In genomic region chr19:620166-620862, GRCh38 we compare ENCODE assay signal across 31 cellular contexts. TPM values are rescaled to one million over a fixed set of nuclear protein-coding genes. Genes with fewer than 3 reads are reported as not detected.
DNase-seq lines count a peak whose midpoint lies in the region; ATAC-seq, FAIRE-seq and TF ChIP-seq lines count a peak whose summit lies in the region.
"Had no signal": no experiment of that assay in that cellular context is flagged by ENCODE, and none has a peak within 500 bp of the region (broad histone marks: within the 10 kb centered on the region; RNA-seq: fewer than 3 reads in every experiment).

No MANE protein-coding gene starts in this region.

- intact Hi-C loops in K562 (cut with micrococcal nuclease) = no loop called here
- intact Hi-C loops in kidney (cut with DNase I) = no loop called here
- intact Hi-C loops in colonic mucosa (cut with DNase I) = no loop called here

- peaks cover 14% of the 10 kb centered on the region for H3K4me1 Mint-ChIP-seq in stimulated activated memory B cell treated with anti-CD40 and anti-IgM and Interleukin-4, amounts not matched to agents 10 μg/mL and 1 μg/mL and 100 μg/mL, for 72 hours

- DNase-seq in K562 (ENCODE audit: extremely low read depth in 1 of 4, low spot score in 3 of 4) (peak in 1 of 4 experiments; percentile 29), kidney (peak; percentile 47), osteoblast (ENCODE audit: insufficient read length, low spot score, missing footprints) (peak; percentile 82), medulla oblongata (ENCODE audit: extremely low spot score) (no peak), RWPE1 (ENCODE audit: low spot score) (no peak), LoVo (ENCODE audit: low spot score) (no peak), colonic mucosa (no peak)
- DNase-seq: 8988T; ACHN; BE2C; C1 segment of cervical spinal cord; CD4-positive, alpha-beta memory T cell; CD4-positive, CD25-positive, alpha-beta regulatory T cell; CD8-positive, alpha-beta memory T cell; COR-L47; DMS 273 treated with DMSO at 0.1 percent for 48 hours; DMS153; DMS53; DMS79; DND-41; EL; GDM1 had no signal

- 96% methylated on average over 24 of the region's 51 CpGs for WGBS in K562 (ENCODE audit: insufficient coverage, low coverage, missing lambda C conversion rate)

- no peaks in the 10 kb centered on the region for H3K79me2 ChIP-seq in K562 (ENCODE audit: control insufficient read depth, insufficient read depth, low read length)
- H3K79me2 ChIP-seq in osteoblast (ENCODE audit: insufficient read depth, low read length) = no peaks in the 10 kb centered on the region

- no peaks in the 10 kb centered on the region; the same call in 1 of the 2 replicates for H3K9me3 ChIP-seq in K562 (replicated peaks; ENCODE audit: control insufficient read depth, insufficient read depth, low read depth, low read length)
- H3K9me3 ChIP-seq in kidney (ENCODE audit: control insufficient read depth in 1 of 2, low read length in 2 of 2) = no peaks in the 10 kb centered on the region
- H3K9me3 ChIP-seq in osteoblast (ENCODE audit: low read depth, low read length) = no peaks in the 10 kb centered on the region
- no peaks in the 10 kb centered on the region for H3K9me3 ChIP-seq in colonic mucosa
- H3K9me3 ChIP-seq: BE2C, BLaER1 had no signal

- no peak for TF ChIP-seq EP300 in K562 (IDR thresholded peaks at IDR 0.05; ENCODE audit: low read length)

- H3K4me3 Mint-ChIP-seq in stimulated activated memory B cell treated with anti-CD40 and anti-IgM and Interleukin-4, amounts not matched to agents 10 μg/mL and 1 μg/mL and 100 μg/mL, for 72 hours = no peak overlapping the region
- H3K4me3 Mint-ChIP-seq: CD14-positive monocyte; CD4-positive, alpha-beta memory T cell; CD4-positive, CD25-positive, alpha-beta regulatory T cell; CD8-positive, alpha-beta memory T cell had no signal

- no peaks in the 10 kb centered on the region for H3K27me3 ChIP-seq in K562 (ENCODE audit: control insufficient read depth in 2 of 2, insufficient read depth in 2 of 2, low read length in 2 of 2)
- no peaks in the 10 kb centered on the region for H3K27me3 ChIP-seq in osteoblast (ENCODE audit: insufficient read depth, low read length)
- peaks cover 4% of the 10 kb centered on the region for H3K27me3 ChIP-seq in colonic mucosa
- H3K27me3 ChIP-seq: BE2C, BLaER1 had no signal

- H3K36me3 ChIP-seq in K562 (ENCODE audit: control insufficient read depth, insufficient read depth, low read length) = peaks cover 81% of the 10 kb centered on the region; the same call in 2 of the 3 replicates
- H3K36me3 ChIP-seq in kidney (ENCODE audit: control insufficient read depth in 1 of 2, insufficient read depth in 2 of 2, low read length in 2 of 2) = peaks cover 2 to 5% of the 10 kb centered on the region in 2 donors
- H3K36me3 ChIP-seq in osteoblast (ENCODE audit: insufficient read depth, low read length) = peaks cover 13% of the 10 kb centered on the region
- peaks cover 13% of the 10 kb centered on the region for H3K36me3 ChIP-seq in colonic mucosa

- TF ChIP-seq RAD21 in K562 (CRISPR knock-in tag; conservative IDR thresholded peaks at IDR 0.05 in 1 of 2, IDR thresholded peaks at IDR 0.05 in 1 of 2) = no peak

- H3K27ac ChIP-seq in K562 (ENCODE audit: extremely low read depth, low read depth, low read length) = no peak overlapping the region
- no peak overlapping the region for H3K27ac ChIP-seq in kidney (ENCODE audit: low read depth in 2 of 2, low read length in 2 of 2)
- H3K27ac ChIP-seq in osteoblast (ENCODE audit: low read depth, low read length) = no peak overlapping the region
- no peak overlapping the region for H3K27ac ChIP-seq in RWPE1
- no peak overlapping the region for H3K27ac ChIP-seq in colonic mucosa
- H3K27ac ChIP-seq: BLaER1 had no signal

- H3K9me3 Mint-ChIP-seq in stimulated activated memory B cell treated with anti-CD40 and anti-IgM and Interleukin-4, amounts not matched to agents 10 μg/mL and 1 μg/mL and 100 μg/mL, for 72 hours = no peaks in the 10 kb centered on the region
- H3K9me3 Mint-ChIP-seq: CD8-positive, alpha-beta memory T cell had no signal

- no peaks in the 10 kb centered on the region for H3K9me1 ChIP-seq in K562 (ENCODE audit: control insufficient read depth, insufficient read depth, low read length)

- H2AFZ ChIP-seq in K562 (ENCODE audit: low read depth, low read length) = no peak overlapping the region
- H2AFZ ChIP-seq in osteoblast (ENCODE audit: low read length) = no peak overlapping the region

- no peak overlapping the region for H3K4me2 ChIP-seq in K562 (ENCODE audit: insufficient read depth, low read length)
- no peak overlapping the region for H3K4me2 ChIP-seq in osteoblast (ENCODE audit: insufficient read depth, low read length)
- H3K4me2 ChIP-seq: BLaER1 had no signal

- CTCF ChIA-PET in K562 (lab: Yijun Ruan, JAX; ENCODE audit: low intra/inter-chr PET ratio) = no interaction called here
- CTCF ChIA-PET in RWPE1 (lab: Yijun Ruan, JAX) = interaction anchor here (0.7 kb wide), 1 partner anchor 69 kb away, joined by 3 read pairs; no protein-coding TSS in a partner anchor

- peaks cover 46% of the 10 kb centered on the region for H3K36me3 Mint-ChIP-seq in stimulated activated memory B cell treated with anti-CD40 and anti-IgM and Interleukin-4, amounts not matched to agents 10 μg/mL and 1 μg/mL and 100 μg/mL, for 72 hours

- TF ChIP-seq CTCF in K562 (IDR thresholded peaks at IDR 0.05 in 2 of 3, conservative IDR thresholded peaks at IDR 0.05 in 1 of 3; ENCODE audit: insufficient read depth in 2 of 3, low read depth in 1 of 3, low read length in 3 of 3) (no peak), kidney (IDR thresholded peaks at IDR 0.05; ENCODE audit: borderline replicate concordance, extremely low read depth, insufficient read depth) (no peak), osteoblast (IDR thresholded peaks at IDR 0.05; ENCODE audit: extremely low read depth, low read depth, low read length) (no peak), RWPE1 (conservative IDR thresholded peaks at IDR 0.05; ENCODE audit: low read depth) (no peak), colonic mucosa (IDR thresholded peaks at IDR 0.05) (no peak)

- no TSS peak for BruUV-seq in K562 (replicated peaks; lab: Mats Ljungman, UMichigan)

- H3K4me3 ChIP-seq in K562 (no peak overlapping the region), kidney (ENCODE audit: low read length in 2 of 2) (no peak overlapping the region), osteoblast (ENCODE audit: insufficient read depth, low read length) (no peak overlapping the region), colonic mucosa (no peak overlapping the region)
- H3K4me3 ChIP-seq: BLaER1 had no signal

- TF ChIP-seq POLR2A in K562 (conservative IDR thresholded peaks at IDR 0.05) = no peak

- H3K4me1 ChIP-seq in K562 (replicated peaks in 1 of 2; ENCODE audit: control insufficient read depth in 2 of 2, insufficient read depth in 2 of 2, low read length in 2 of 2) = peaks cover 0 to 14% of the 10 kb centered on the region in 2 experiments; a peak in 1 of 5 replicates
- no peaks in the 10 kb centered on the region for H3K4me1 ChIP-seq in kidney (ENCODE audit: control insufficient read depth in 1 of 2, insufficient read depth in 1 of 2, low read depth in 1 of 2, low read length in 2 of 2)
- H3K4me1 ChIP-seq in osteoblast (ENCODE audit: insufficient read depth, low read length) = peaks cover 6% of the 10 kb centered on the region
- H3K4me1 ChIP-seq in colonic mucosa = no peaks in the 10 kb centered on the region

- H3K27ac Mint-ChIP-seq in stimulated activated memory B cell treated with anti-CD40 and anti-IgM and Interleukin-4, amounts not matched to agents 10 μg/mL and 1 μg/mL and 100 μg/mL, for 72 hours = no peak overlapping the region
- H3K27ac Mint-ChIP-seq: CD14-positive monocyte; CD4-positive, alpha-beta memory T cell; CD4-positive, CD25-positive, alpha-beta regulatory T cell; CD8-positive, alpha-beta memory T cell had no signal

- POLR2A ChIA-PET in K562 (lab: Yijun Ruan, JAX) = interaction anchor here (0.9 kb wide), 1 partner anchor 8 kb away, joined by 3 read pairs; no protein-coding TSS in a partner anchor
- POLR2A ChIA-PET in RWPE1 (lab: Yijun Ruan, JAX; ENCODE audit: low non-redundant PET) = no interaction called here

- no peak overlapping the region for H3K9ac ChIP-seq in K562 (ENCODE audit: insufficient read depth in 1 of 2, low read depth in 2 of 2, low read length in 2 of 2)
- H3K9ac ChIP-seq in kidney (ENCODE audit: low read length in 2 of 2) = no peak overlapping the region
- no peak overlapping the region for H3K9ac ChIP-seq in colonic mucosa (ENCODE audit: low read depth in 2 of 2, low read length in 2 of 2)
- H3K9ac ChIP-seq: BLaER1 had no signal

- no peaks in the 10 kb centered on the region for H4K20me1 ChIP-seq in K562 (replicated peaks; ENCODE audit: control insufficient read depth, insufficient read depth, low read length)
- H4K20me1 ChIP-seq in osteoblast (ENCODE audit: insufficient read depth, low read length) = peaks cover 13% of the 10 kb centered on the region

- in situ Hi-C loops in K562 (cut with MboI) = no loop called here

- FAIRE-seq in K562 (lab: Jason Lieb, UNC) (no peak), kidney (lab: Jason Lieb, UNC) (no peak)
- FAIRE-seq: A204.1, GM12892, GM18507 had no signal

- no peak for ATAC-seq in K562
- ATAC-seq in stimulated activated memory B cell treated with anti-CD40 and anti-IgM and Interleukin-4, amounts not matched to agents 10 μg/mL and 1 μg/mL and 100 μg/mL, for 72 hours = peak; percentile 6

- H3K27me3 Mint-ChIP-seq in stimulated activated memory B cell treated with anti-CD40 and anti-IgM and Interleukin-4, amounts not matched to agents 10 μg/mL and 1 μg/mL and 100 μg/mL, for 72 hours = no peaks in the 10 kb centered on the region
- H3K27me3 Mint-ChIP-seq: CD8-positive, alpha-beta memory T cell had no signal

RNA-seq across cellular contexts. Expression of gene POLRMT, which starts 13.0 kb away (rescaled TPM):
- total RNA-seq in K562 (2011; cell fraction: chromatin; rRNA removed; ENCODE audit: low replicate concordance) = 71.2 and 248 TPM in 2 replicates
- 221 and 235 TPM in 2 replicates for total RNA-seq in K562 (2011; cell fraction: nucleolus; rRNA removed)
- 86.3 and 109 TPM in 2 replicates for total RNA-seq in K562 (2011; cell fraction: nucleoplasm; rRNA removed)
- total RNA-seq in K562 (2014; rRNA removed) (82.8 and 96.5 TPM in 2 replicates), K562 (2014; rRNA removed; fragmentation: Illumina TruSeq; extraction: Trizol) (33.4 and 49.3 TPM in 2 replicates), K562 (2015; rRNA removed; fragmentation: Illumina TruSeq; extraction: Trizol) (61.9 and 68.0 TPM in 2 replicates), K562 (2021) (134 and 144 TPM in 2 replicates), kidney (49.8 TPM), osteoblast (16.6 and 18.6 TPM in 2 replicates), colonic mucosa (10 to 100 TPM; 50.2 to 77.3 TPM)
- polyA plus RNA-seq in K562 (2011; rRNA removed) (60.8 and 111 TPM in 2 replicates), K562 (2014; fragmentation: Illumina TruSeq; extraction: Trizol) (71.8 and 99.5 TPM in 2 replicates), K562 (2014; fragmentation: Nextera tagmentation; extraction: Ambion mirVana) (10 to 100 TPM; 30.3 to 34.0 TPM), K562 (2014; rRNA removed) (67.5 and 88.4 TPM in 2 replicates), kidney (ENCODE audit: insufficient read depth, low read depth, low replicate concordance) (117 TPM)
- 39.8 and 94.7 TPM in 2 replicates for polyA plus RNA-seq in K562 (2011; cell fraction: cytosol; rRNA removed)
- polyA plus RNA-seq in K562 (2011; cell fraction: nucleus; rRNA removed) = 319 and 523 TPM in 2 replicates
- polyA plus RNA-seq in K562 (2012) = 95.6 and 140 TPM in 2 replicates
- 60.0 and 108 TPM in 2 replicates for polyA minus RNA-seq in K562 (2011; rRNA and poly(A)+ RNA removed)
- 88.4 and 105 TPM in 2 replicates for polyA minus RNA-seq in K562 (2011; cell fraction: cytosol; rRNA and poly(A)+ RNA removed)
- polyA minus RNA-seq in K562 (2011; cell fraction: nucleus; rRNA and poly(A)+ RNA removed) = 57.5 and 62.3 TPM in 2 replicates

RNA-seq across cellular contexts. Expression of gene FGF22, which starts 19.4 kb away (rescaled TPM):
- 2.3 and 4.6 TPM in 2 replicates for total RNA-seq in K562 (2011; cell fraction: chromatin; rRNA removed; ENCODE audit: low replicate concordance)
- total RNA-seq in K562 (2011; cell fraction: nucleolus; rRNA removed) = 3.2 and 3.7 TPM in 2 replicates
- 2.6 and 4.0 TPM in 2 replicates for total RNA-seq in K562 (2011; cell fraction: nucleoplasm; rRNA removed)
- total RNA-seq in K562 (2014; rRNA removed) (0.49 and 1.7 TPM in 2 replicates), K562 (2014; rRNA removed; fragmentation: Illumina TruSeq; extraction: Trizol) (not detected in 2 replicates), K562 (2015; rRNA removed; fragmentation: Illumina TruSeq; extraction: Trizol) (0.25 TPM in 1 of 2 replicates, not detected in the other), K562 (2021) (0.58 and 0.86 TPM in 2 replicates), kidney (0.19 TPM), osteoblast (not detected in 2 replicates), colonic mucosa (not detected)
- polyA plus RNA-seq in K562 (2011; rRNA removed) (0.14 and 0.24 TPM in 2 replicates), K562 (2014; fragmentation: Illumina TruSeq; extraction: Trizol) (0.14 TPM in 1 of 2 replicates, not detected in the other), K562 (2014; fragmentation: Nextera tagmentation; extraction: Ambion mirVana) (not detected), K562 (2014; rRNA removed) (1.6 and 2.2 TPM in 2 replicates), kidney (ENCODE audit: insufficient read depth, low read depth, low replicate concordance) (0.71 TPM)
- 0.18 and 0.34 TPM in 2 replicates for polyA plus RNA-seq in K562 (2011; cell fraction: cytosol; rRNA removed)
- polyA plus RNA-seq in K562 (2011; cell fraction: nucleus; rRNA removed) = 1.5 and 3.3 TPM in 2 replicates
- polyA plus RNA-seq in K562 (2012) = 0.60 and 0.89 TPM in 2 replicates
- polyA minus RNA-seq in K562 (2011; rRNA and poly(A)+ RNA removed) = not detected in 2 replicates
- polyA minus RNA-seq in K562 (2011; cell fraction: cytosol; rRNA and poly(A)+ RNA removed) = not detected in 2 replicates
- polyA minus RNA-seq in K562 (2011; cell fraction: nucleus; rRNA and poly(A)+ RNA removed) = 0.33 and 0.40 TPM in 2 replicates
- total RNA-seq: Daoy, G401 had no signal
- polyA plus RNA-seq: AG04450; CD14-positive monocyte; CD4-positive, alpha-beta memory T cell; CD8-positive, alpha-beta memory T cell had no signal

RNA-seq across cellular contexts. Expression of gene HCN2, which starts 30.6 kb away (rescaled TPM):
- 2.7 and 8.1 TPM in 2 replicates for total RNA-seq in K562 (2011; cell fraction: chromatin; rRNA removed; ENCODE audit: low replicate concordance)
- total RNA-seq in K562 (2011; cell fraction: nucleolus; rRNA removed) = 6.2 and 7.2 TPM in 2 replicates
- 3.6 and 3.7 TPM in 2 replicates for total RNA-seq in K562 (2011; cell fraction: nucleoplasm; rRNA removed)
- 0.82 and 1.3 TPM in 2 replicates for total RNA-seq in K562 (2014; rRNA removed)
- 0.29 and 0.40 TPM in 2 replicates for total RNA-seq in K562 (2014; rRNA removed; fragmentation: Illumina TruSeq; extraction: Trizol)
- 0.29 and 0.30 TPM in 2 replicates for total RNA-seq in K562 (2015; rRNA removed; fragmentation: Illumina TruSeq; extraction: Trizol)
- total RNA-seq in K562 (2021) = 3.9 and 4.2 TPM in 2 replicates
- 0.64 and 0.76 TPM in 2 replicates for polyA plus RNA-seq in K562 (2011; rRNA removed)
- polyA plus RNA-seq in K562 (2011; cell fraction: cytosol; rRNA removed) = 1.1 and 1.5 TPM in 2 replicates
- 3.0 and 3.9 TPM in 2 replicates for polyA plus RNA-seq in K562 (2011; cell fraction: nucleus; rRNA removed)
- 1.6 and 1.7 TPM in 2 replicates for polyA plus RNA-seq in K562 (2012)
- polyA plus RNA-seq in K562 (2014; fragmentation: Illumina TruSeq; extraction: Trizol) = 0.91 and 1.9 TPM in 2 replicates
- not detected for polyA plus RNA-seq in K562 (2014; fragmentation: Nextera tagmentation; extraction: Ambion mirVana)
- 0.86 and 1.2 TPM in 2 replicates for polyA plus RNA-seq in K562 (2014; rRNA removed)
- 1.3 and 1.6 TPM in 2 replicates for polyA minus RNA-seq in K562 (2011; rRNA and poly(A)+ RNA removed)
- 2.3 and 3.5 TPM in 2 replicates for polyA minus RNA-seq in K562 (2011; cell fraction: cytosol; rRNA and poly(A)+ RNA removed)
- 1.5 and 2.2 TPM in 2 replicates for polyA minus RNA-seq in K562 (2011; cell fraction: nucleus; rRNA and poly(A)+ RNA removed)
- 0.31 TPM for total RNA-seq in kidney
- 1.3 TPM for polyA plus RNA-seq in kidney (ENCODE audit: insufficient read depth, low read depth, low replicate concordance)
- 1.2 and 1.4 TPM in 2 replicates for total RNA-seq in osteoblast
- total RNA-seq in colonic mucosa = under 1 TPM; 0.17 to 0.40 TPM
- polyA plus RNA-seq: CD14-positive monocyte; CD4-positive, alpha-beta memory T cell; CD4-positive, CD25-positive, alpha-beta regulatory T cell; CD8-positive, alpha-beta memory T cell had no signal

RNA-seq across cellular contexts. Expression of gene RNF126, which starts 42.7 kb away (rescaled TPM):
- total RNA-seq in K562 (2011; cell fraction: chromatin; rRNA removed; ENCODE audit: low replicate concordance) = 35.2 and 104 TPM in 2 replicates
- 88.7 and 118 TPM in 2 replicates for total RNA-seq in K562 (2011; cell fraction: nucleolus; rRNA removed)
- total RNA-seq in K562 (2011; cell fraction: nucleoplasm; rRNA removed) = 57.0 and 58.7 TPM in 2 replicates
- total RNA-seq in K562 (2014; rRNA removed) (101 and 128 TPM in 2 replicates), K562 (2014; rRNA removed; fragmentation: Illumina TruSeq; extraction: Trizol) (6.6 and 7.6 TPM in 2 replicates), K562 (2015; rRNA removed; fragmentation: Illumina TruSeq; extraction: Trizol) (26.2 and 31.8 TPM in 2 replicates), K562 (2021) (85.7 and 95.8 TPM in 2 replicates), kidney (38.0 TPM), osteoblast (29.8 and 38.7 TPM in 2 replicates), colonic mucosa (10 to 100 TPM; 54.6 to 74.7 TPM)
- polyA plus RNA-seq in K562 (2011; rRNA removed) (6.5 and 12.3 TPM in 2 replicates), K562 (2014; fragmentation: Illumina TruSeq; extraction: Trizol) (9.1 and 34.6 TPM in 2 replicates), K562 (2014; fragmentation: Nextera tagmentation; extraction: Ambion mirVana) (under 1 TPM; 0.27 to 0.36 TPM), K562 (2014; rRNA removed) (79.0 and 87.6 TPM in 2 replicates), kidney (ENCODE audit: insufficient read depth, low read depth, low replicate concordance) (33.3 TPM)
- 22.5 and 58.3 TPM in 2 replicates for polyA plus RNA-seq in K562 (2011; cell fraction: cytosol; rRNA removed)
- polyA plus RNA-seq in K562 (2011; cell fraction: nucleus; rRNA removed) = 48.9 and 104 TPM in 2 replicates
- 65.9 and 76.9 TPM in 2 replicates for polyA plus RNA-seq in K562 (2012)
- polyA minus RNA-seq in K562 (2011; rRNA and poly(A)+ RNA removed) = 1.7 and 4.6 TPM in 2 replicates
- polyA minus RNA-seq in K562 (2011; cell fraction: cytosol; rRNA and poly(A)+ RNA removed) = 20.2 and 32.4 TPM in 2 replicates
- 34.3 and 38.8 TPM in 2 replicates for polyA minus RNA-seq in K562 (2011; cell fraction: nucleus; rRNA and poly(A)+ RNA removed)

RNA-seq across cellular contexts. Expression of gene BSG, which starts 47.9 kb away (rescaled TPM):
- total RNA-seq in K562 (2011; cell fraction: chromatin; rRNA removed; ENCODE audit: low replicate concordance) = 106 and 369 TPM in 2 replicates
- total RNA-seq in K562 (2011; cell fraction: nucleolus; rRNA removed) = 735 and 796 TPM in 2 replicates
- 350 and 437 TPM in 2 replicates for total RNA-seq in K562 (2011; cell fraction: nucleoplasm; rRNA removed)
- total RNA-seq in K562 (2014; rRNA removed) (398 and 484 TPM in 2 replicates), K562 (2014; rRNA removed; fragmentation: Illumina TruSeq; extraction: Trizol) (59.1 and 89.1 TPM in 2 replicates), K562 (2015; rRNA removed; fragmentation: Illumina TruSeq; extraction: Trizol) (211 and 220 TPM in 2 replicates), K562 (2021) (495 and 506 TPM in 2 replicates), kidney (554 TPM), osteoblast (273 and 291 TPM in 2 replicates), colonic mucosa (1,000 to 10,000 TPM in 1 of 2 donors, 100 to 1,000 TPM in 1; 920 to 1,084 TPM)
- polyA plus RNA-seq in K562 (2011; rRNA removed) (129 and 411 TPM in 2 replicates), K562 (2014; fragmentation: Illumina TruSeq; extraction: Trizol) (187 and 351 TPM in 2 replicates), K562 (2014; fragmentation: Nextera tagmentation; extraction: Ambion mirVana) (10 to 100 TPM in 1 of 2 experiments, 1 to 10 TPM in 1; 4.6 to 17.9 TPM), K562 (2014; rRNA removed) (236 and 311 TPM in 2 replicates), kidney (ENCODE audit: insufficient read depth, low read depth, low replicate concordance) (984 TPM)
- 277 and 455 TPM in 2 replicates for polyA plus RNA-seq in K562 (2011; cell fraction: cytosol; rRNA removed)
- polyA plus RNA-seq in K562 (2011; cell fraction: nucleus; rRNA removed) = 198 and 199 TPM in 2 replicates
- 362 and 456 TPM in 2 replicates for polyA plus RNA-seq in K562 (2012)
- 61.0 and 70.9 TPM in 2 replicates for polyA minus RNA-seq in K562 (2011; rRNA and poly(A)+ RNA removed)
- 197 and 315 TPM in 2 replicates for polyA minus RNA-seq in K562 (2011; cell fraction: cytosol; rRNA and poly(A)+ RNA removed)
- 48.1 and 72.2 TPM in 2 replicates for polyA minus RNA-seq in K562 (2011; cell fraction: nucleus; rRNA and poly(A)+ RNA removed)

Comparison
In these comparisons a context has a peak if more than half of its experiments do, and no peak if none do; other contexts are left out.
1. DNase-seq: peak in kidney (single experiment) and osteoblast (single experiment); none in medulla oblongata (single experiment), RWPE1 (single experiment), LoVo (single experiment) and colonic mucosa (single experiment).